19 cellular contexts compared by ENCODE assay signal in the genomic region with DNA sequence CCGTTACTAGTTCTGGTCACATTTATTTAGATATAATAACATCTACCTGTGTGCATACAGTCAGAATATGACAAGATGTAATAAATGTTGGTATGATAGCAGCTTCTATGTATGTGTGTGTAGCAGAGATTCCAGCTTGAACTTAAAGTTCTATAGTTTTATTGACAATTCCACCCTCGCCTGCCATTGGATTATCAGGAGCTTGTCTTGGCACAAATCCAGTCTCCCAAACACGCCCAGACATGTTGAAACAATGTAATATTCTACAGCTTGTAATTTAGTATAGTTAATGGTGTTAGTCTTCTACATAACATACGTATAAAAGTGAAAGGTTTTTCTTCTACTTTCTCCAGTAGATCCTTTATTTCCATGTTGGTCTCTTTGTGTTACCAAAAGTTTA. TPM values are rescaled to one million over a fixed set of nuclear protein-coding genes. Genes with fewer than 3 reads are reported as not detected.
DNase-seq lines count a peak whose midpoint lies in the region; ATAC-seq, FAIRE-seq and TF ChIP-seq lines count a peak whose summit lies in the region.
"Had no signal": no experiment of that assay in that cellular context is flagged by ENCODE, and none has a peak within 500 bp of the region (broad histone marks: within the 10 kb centered on the region; RNA-seq: fewer than 3 reads in every experiment).

No MANE protein-coding gene starts in this region.

- CTCF ChIA-PET in A549 (lab: Yijun Ruan, JAX) = no interaction called here
- CTCF ChIA-PET in WTC11 (lab: Charles Lee) = no interaction called here

- peaks cover 7% of the 10 kb centered on the region for H3K9me3 Mint-ChIP-seq in WTC11
- H3K9me3 Mint-ChIP-seq: activated CD8-positive, alpha-beta T cell treated with anti-CD3 and anti-CD28 coated beads for 36 hours; activated T-helper 17 cell treated with anti-CD3 and anti-CD28 coated beads, Interleukin-2, amount 50 U/mL, for 72 hours had no signal

- H3K4me1 ChIP-seq in A549 = peaks cover 28% of the 10 kb centered on the region
- H3K4me1 ChIP-seq: gastrocnemius medialis, vagina had no signal

- H3K4me2 ChIP-seq in A549 = peak overlapping the region; percentile 28; the same call in 2 of the 3 replicates

- no peaks in the 10 kb centered on the region for H3K9me3 ChIP-seq in A549
- H3K9me3 ChIP-seq: gastrocnemius medialis, neutrophil, SJCRH30, vagina had no signal

- H3K27me3 Mint-ChIP-seq in WTC11 (ENCODE audit: low read depth) = no peaks in the 10 kb centered on the region

- POLR2A ChIA-PET in A549 (lab: Yijun Ruan, JAX) (no interaction called here), WTC11 (lab: Charles Lee) (no interaction called here)

- H3K27ac ChIP-seq in A549 = peak overlapping the region; percentile 72 to 89
- H3K27ac ChIP-seq: gastrocnemius medialis, neutrophil, SJCRH30, vagina had no signal

- TF ChIP-seq POLR2A in A549 (IDR thresholded peaks at IDR 0.05; ENCODE audit: low read length) (no peak), GM12891 (IDR thresholded peaks at IDR 0.05; ENCODE audit: low read depth, low read length) (no peak)

- no peak for TF ChIP-seq RAD21 in A549 (conservative IDR thresholded peaks at IDR 0.05 in 1 of 2, IDR thresholded peaks at IDR 0.05 in 1 of 2)

- no peak overlapping the region for H3K4me3 Mint-ChIP-seq in WTC11
- H3K4me3 Mint-ChIP-seq: activated CD8-positive, alpha-beta T cell treated with anti-CD3 and anti-CD28 coated beads for 36 hours; activated T-helper 17 cell treated with anti-CD3 and anti-CD28 coated beads, Interleukin-2, amount 50 U/mL, for 72 hours had no signal

- WGBS in A549 (ENCODE audit: missing lambda C conversion rate) = 68% methylated on average over 4 of the region's 4 CpGs

- TF ChIP-seq EP300 in A549 (IDR thresholded peaks at IDR 0.05) = no peak

- H3K27ac Mint-ChIP-seq in WTC11 = peak overlapping the region; percentile 8; the same call in 1 of the 2 replicates
- H3K27ac Mint-ChIP-seq: activated CD8-positive, alpha-beta T cell treated with anti-CD3 and anti-CD28 coated beads for 36 hours; activated T-helper 17 cell treated with anti-CD3 and anti-CD28 coated beads, Interleukin-2, amount 50 U/mL, for 72 hours had no signal

- H3K4me1 Mint-ChIP-seq in WTC11 = peaks cover 49% of the 10 kb centered on the region
- H3K4me1 Mint-ChIP-seq: activated T-helper 17 cell treated with anti-CD3 and anti-CD28 coated beads, Interleukin-2, amount 50 U/mL, for 72 hours had no signal

- no peak for DNase-seq in A549 (ENCODE audit: low read depth in 1 of 2, low spot score in 1 of 2)
- DNase-seq in HT-29 (ENCODE audit: low spot score) = peak; percentile 59
- no peak for DNase-seq in WTC11 (ENCODE audit: low spot score)
- DNase-seq in fibroblast of the aortic adventitia (ENCODE audit: low read depth) = peak; percentile 55
- DNase-seq in hepatic stellate cell (ENCODE audit: low spot score) = no peak
- DNase-seq in GM12891 (ENCODE audit: insufficient read length, low spot score) = no peak
- DNase-seq: activated CD8-positive, alpha-beta T cell treated with anti-CD3 and anti-CD28 coated beads for 36 hours; anterior cingulate cortex; Calu3; effector CD4-positive, alpha-beta T cell; gastrocnemius medialis; mesenchymal stem cell; stimulated activated naive CD4-positive, alpha-beta T cell had no signal

- peaks cover 9% of the 10 kb centered on the region for H3K36me3 Mint-ChIP-seq in WTC11

- no peak for TF ChIP-seq CTCF in A549 (IDR thresholded peaks at IDR 0.05)
- TF ChIP-seq CTCF in WTC11 (IDR thresholded peaks at IDR 0.05) = no peak
- TF ChIP-seq CTCF in fibroblast of the aortic adventitia (IDR thresholded peaks at IDR 0.05; ENCODE audit: insufficient read depth, low read length) = no peak

- FAIRE-seq in A549 (lab: Jason Lieb, UNC) (no peak), GM12891 (lab: Jason Lieb, UNC) (no peak)

- H3K4me3 ChIP-seq in A549 (no peak overlapping the region), fibroblast of the aortic adventitia (ENCODE audit: low read depth, low read length) (no peak overlapping the region)
- H3K4me3 ChIP-seq: gastrocnemius medialis, SJCRH30, vagina had no signal

- ATAC-seq in A549 (no peak), WTC11 (no peak), GM21786 (IDR thresholded peaks at IDR 0.05; ENCODE audit: unreplicated experiment) (no peak), GM18868 (IDR thresholded peaks at IDR 0.05; ENCODE audit: unreplicated experiment) (no peak)
- ATAC-seq: activated CD8-positive, alpha-beta T cell treated with anti-CD3 and anti-CD28 coated beads for 36 hours; activated T-helper 17 cell treated with anti-CD3 and anti-CD28 coated beads, Interleukin-2, amount 50 U/mL, for 72 hours; gastrocnemius medialis had no signal

TF ChIP-seq in A549, 52 proteins besides CTCF, POLR2A, EP300 and RAD21 (continues in another document):
- TF ChIP-seq CBX2 (IDR thresholded peaks at IDR 0.05; ENCODE audit: borderline replicate concordance, low read depth) (no peak), FOXS1 (CRISPR knock-in tag; IDR thresholded peaks at IDR 0.05) (no peak), EHMT2 (IDR thresholded peaks at IDR 0.05; ENCODE audit: low read depth) (no peak), FOSB (CRISPR knock-in tag; IDR thresholded peaks at IDR 0.05) (no peak)

TF ChIP-seq in WTC11, 78 proteins besides CTCF, POLR2A, EP300 and RAD21:
- no peak for TF ChIP-seq ZNF263 (CRISPR knock-in tag; IDR thresholded peaks at IDR 0.05; ENCODE audit: low read depth)

TF ChIP-seq in GM12891, 5 proteins besides CTCF, POLR2A, EP300 and RAD21:
- TF ChIP-seq TAF1 (IDR thresholded peaks at IDR 0.05; ENCODE audit: low read depth, low read length) (no peak), PAX5 (IDR thresholded peaks at IDR 0.05; ENCODE audit: insufficient read depth, low read length, severe bottlenecking) (no peak), SPI1 (IDR thresholded peaks at IDR 0.05; ENCODE audit: low read depth, low read length) (no peak), POU2F2 (IDR thresholded peaks at IDR 0.05; ENCODE audit: low read depth, low read length) (no peak), POLR2AphosphoS5 (IDR thresholded peaks at IDR 0.05; ENCODE audit: low read depth, low read length) (no peak)
TF ChIP-seq in GM12891: peak in this region for 0.

RNA-seq across cellular contexts. Expression of gene BBS12, which starts 44.4 kb away (rescaled TPM):
- polyA plus RNA-seq in A549 (2011; rRNA removed) (3.4 and 3.7 TPM in 2 replicates), A549 (2017; fragmentation: RNase III; extraction: RNeasy Plus Mini Kit Qiagen cat#74134 plus additional on column Dnase treatment) (2.5 to 3.4 TPM (median 3.2 TPM) in 3 replicates)
- 0.41 and 0.57 TPM in 2 replicates for polyA plus RNA-seq in A549 (2012; cell fraction: cytosol; rRNA removed)
- polyA plus RNA-seq in A549 (2012; cell fraction: nucleus; rRNA removed) = 0.18 and 0.29 TPM in 2 replicates
- polyA minus RNA-seq in A549 (2011; rRNA and poly(A)+ RNA removed) = 1.6 and 2.1 TPM in 2 replicates
- 0.43 and 0.50 TPM in 2 replicates for total RNA-seq in HT-29 (2014; rRNA removed; shearing (Covaris generic))
- total RNA-seq in WTC11 (2021) (2.1 to 2.7 TPM (median 2.3 TPM) in 3 replicates), fibroblast of the aortic adventitia (ENCODE audit: low replicate concordance) (2.0 and 5.8 TPM in 2 replicates)
- 0.37 TPM for polyA plus RNA-seq in GM12891 (2012; ENCODE audit: low read depth, missing spikeins)

RNA-seq across cellular contexts. Expression of gene FGF2, which starts 49.7 kb away (rescaled TPM):
- polyA plus RNA-seq in A549 (2011; rRNA removed) (32.5 and 45.2 TPM in 2 replicates), A549 (2017; fragmentation: RNase III; extraction: RNeasy Plus Mini Kit Qiagen cat#74134 plus additional on column Dnase treatment) (32.4 to 35.1 TPM (median 32.9 TPM) in 3 replicates)
- polyA plus RNA-seq in A549 (2012; cell fraction: cytosol; rRNA removed) = 8.0 and 10.2 TPM in 2 replicates
- 5.8 and 6.5 TPM in 2 replicates for polyA plus RNA-seq in A549 (2012; cell fraction: nucleus; rRNA removed)
- polyA minus RNA-seq in A549 (2011; rRNA and poly(A)+ RNA removed) = 19.3 and 20.7 TPM in 2 replicates
- total RNA-seq in HT-29 (2014; rRNA removed; shearing (Covaris generic)) = not detected in 2 replicates
- total RNA-seq in WTC11 (2021) (115 to 134 TPM (median 127 TPM) in 3 replicates), fibroblast of the aortic adventitia (ENCODE audit: low replicate concordance) (16.3 and 79.5 TPM in 2 replicates)
- 0.65 TPM for polyA plus RNA-seq in GM12891 (2012; ENCODE audit: low read depth, missing spikeins)

Comparison
In these comparisons a context has a peak if more than half of its experiments do, and no peak if none do; other contexts are left out.
1. DNase-seq: peak in HT-29 (single experiment) and fibroblast of the aortic adventitia (single experiment); none in A549 (0 of 2), WTC11 (single experiment), hepatic stellate cell (single experiment) and GM12891 (single experiment).
2. RNA of gene FGF2, which starts 49.7 kb away (total RNA-seq): 115 to 134 TPM in WTC11 and 16.3 to 79.5 TPM in fibroblast of the aortic adventitia; not detected in HT-29; every median in the first group is over 10 times any median in the second.